In the genomic region with DNA sequence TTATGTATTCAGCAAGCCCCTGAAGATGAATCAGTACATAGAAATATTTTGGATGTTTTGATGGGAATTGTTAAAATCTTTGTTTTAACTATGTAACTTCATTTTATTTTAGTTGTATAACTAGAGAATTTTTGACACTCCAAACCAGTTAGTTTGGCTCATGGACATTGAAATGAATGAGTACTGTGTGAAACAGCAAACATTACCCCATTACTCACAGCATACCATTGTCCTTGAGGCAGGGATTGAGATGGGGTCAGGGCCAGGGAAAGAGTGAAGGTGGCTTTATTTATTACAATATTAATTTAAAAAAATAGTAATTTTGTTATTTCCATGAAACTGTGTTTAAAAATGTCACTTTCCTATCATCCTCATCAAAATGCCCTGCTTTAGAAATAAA, we compare ENCODE assay signal across 21 cellular contexts. TPM values are rescaled to one million over a fixed set of nuclear protein-coding genes. Genes with fewer than 3 reads are reported as not detected.
DNase-seq lines count a peak whose midpoint lies in the region; ATAC-seq and TF ChIP-seq lines count a peak whose summit lies in the region.
"Had no signal": no experiment of that assay in that cellular context is flagged by ENCODE, and none has a peak within 500 bp of the region (broad histone marks: within the 10 kb centered on the region; RNA-seq: fewer than 3 reads in every experiment).

No MANE protein-coding gene starts in this region.

- peak overlapping the region; percentile 39 for H2AFZ ChIP-seq in ACC112 (ENCODE audit: low read length, unreplicated experiment)

- DNase-seq in GM03348 (ENCODE audit: low spot score) = peak; percentile 57
- DNase-seq in NCI-H226 = peak; percentile 43
- DNase-seq in fibroblast of the aortic adventitia (ENCODE audit: low read depth) = peak; percentile 61
- no peak for DNase-seq in activated CD8-positive, alpha-beta memory T cell treated with anti-CD3 and anti-CD28 coated beads, Interleukin-2, amount 50 U/mL, for 4 hours
- DNase-seq: 8988T; CD8-positive, alpha-beta memory T cell; DMS53; H9; NCI-H1105 treated with DMSO at 0.1 percent for 48 hours; NCI-H1694; NCI-H2081 treated with DMSO at 0.1 percent for 48 hours; NCI-H510A; NCI-H748 treated with DMSO at 0.1 percent for 48 hours; NK-92 treated with Interleukin-12 subunit alpha and Interleukin-12 subunit beta, amount 100 ng/mL, for 24 hours had no signal

- H3K4me3 Mint-ChIP-seq in stimulated activated memory B cell treated with anti-CD40 and anti-IgM and Interleukin-4, amounts not matched to agents 10 μg/mL and 1 μg/mL and 100 μg/mL, for 72 hours = no peak overlapping the region
- H3K4me3 Mint-ChIP-seq: CD8-positive, alpha-beta memory T cell; H9 had no signal

- H3K27me3 Mint-ChIP-seq in stimulated activated memory B cell treated with anti-CD40 and anti-IgM and Interleukin-4, amounts not matched to agents 10 μg/mL and 1 μg/mL and 100 μg/mL, for 72 hours = peaks cover 77% of the 10 kb centered on the region

- peaks cover 2% of the 10 kb centered on the region for H3K79me2 ChIP-seq in ACC112 (ENCODE audit: control insufficient read depth, insufficient read depth, low read length, unreplicated experiment)

- no peak overlapping the region for H3K27ac Mint-ChIP-seq in stimulated activated memory B cell treated with anti-CD40 and anti-IgM and Interleukin-4, amounts not matched to agents 10 μg/mL and 1 μg/mL and 100 μg/mL, for 72 hours
- H3K27ac Mint-ChIP-seq: CD8-positive, alpha-beta memory T cell; H9 had no signal

- H3K36me3 Mint-ChIP-seq in stimulated activated memory B cell treated with anti-CD40 and anti-IgM and Interleukin-4, amounts not matched to agents 10 μg/mL and 1 μg/mL and 100 μg/mL, for 72 hours = no peaks in the 10 kb centered on the region
- H3K36me3 Mint-ChIP-seq: CD8-positive, alpha-beta memory T cell had no signal

- H3K4me3 ChIP-seq in ACC112 (ENCODE audit: low read depth, low read length) (no peak overlapping the region), fibroblast of the aortic adventitia (ENCODE audit: low read depth, low read length) (no peak overlapping the region)
- H3K4me3 ChIP-seq: BLaER1 treated with 17β-estradiol and CSF1 and Interleukin-3, amounts not matched to agents 10 nM and 100 nM; K562 had no signal

- H3K27me3 ChIP-seq in ACC112 (ENCODE audit: insufficient read depth, low read length) = no peaks in the 10 kb centered on the region

- no peaks in the 10 kb centered on the region for H3K36me3 ChIP-seq in ACC112 (ENCODE audit: insufficient read depth, low read length)
- H3K36me3 ChIP-seq: BLaER1 treated with 17β-estradiol and CSF1 and Interleukin-3, amounts not matched to agents 10 nM and 100 nM had no signal

- TF ChIP-seq CTCF in fibroblast of the aortic adventitia (IDR thresholded peaks at IDR 0.05; ENCODE audit: insufficient read depth, low read length) = no peak

- H3K4me1 ChIP-seq in ACC112 (ENCODE audit: control insufficient read depth, insufficient read depth, low read length, unreplicated experiment) = peaks cover 37% of the 10 kb centered on the region

- peak overlapping the region; percentile 82 for H3K27ac ChIP-seq in ACC112 (ENCODE audit: low read depth, low read length)
- H3K27ac ChIP-seq: BLaER1 treated with 17β-estradiol and CSF1 and Interleukin-3, amounts not matched to agents 10 nM and 100 nM had no signal

- H3K4me1 Mint-ChIP-seq in stimulated activated memory B cell treated with anti-CD40 and anti-IgM and Interleukin-4, amounts not matched to agents 10 μg/mL and 1 μg/mL and 100 μg/mL, for 72 hours = peaks cover 13% of the 10 kb centered on the region

- ATAC-seq in GM19328 (IDR thresholded peaks at IDR 0.05; ENCODE audit: unreplicated experiment) = no peak
- ATAC-seq in HG03565 (IDR thresholded peaks at IDR 0.05; ENCODE audit: unreplicated experiment) = no peak
- ATAC-seq in stimulated activated memory B cell treated with anti-CD40 and anti-IgM and Interleukin-4, amounts not matched to agents 10 μg/mL and 1 μg/mL and 100 μg/mL, for 72 hours = no peak
- ATAC-seq: K562, Right ventricle myocardium inferior had no signal

- peaks cover 2% of the 10 kb centered on the region for H3K9me3 Mint-ChIP-seq in stimulated activated memory B cell treated with anti-CD40 and anti-IgM and Interleukin-4, amounts not matched to agents 10 μg/mL and 1 μg/mL and 100 μg/mL, for 72 hours
- H3K9me3 Mint-ChIP-seq: H9 had no signal

RNA-seq across cellular contexts. Expression of a gene that starts 4.8 kb away (rescaled TPM):
- total RNA-seq in fibroblast of the aortic adventitia (ENCODE audit: low replicate concordance) = 45.4 and 157 TPM in 2 replicates
- total RNA-seq: CD8-positive, alpha-beta memory T cell; K562 had no signal
